In genomic region chr15:77396692-77397091, GRCh38 we compare ENCODE assay signal across 17 cellular contexts. TPM values are rescaled to one million over a fixed set of nuclear protein-coding genes. Genes with fewer than 3 reads are reported as not detected.
DNase-seq lines count a peak whose midpoint lies in the region; ATAC-seq, FAIRE-seq and TF ChIP-seq lines count a peak whose summit lies in the region.
"Had no signal": no experiment of that assay in that cellular context is flagged by ENCODE, and none has a peak within 500 bp of the region (broad histone marks: within the 10 kb centered on the region; RNA-seq: fewer than 3 reads in every experiment).

No MANE protein-coding gene starts in this region.

- TF ChIP-seq CTCF in liver (IDR thresholded peaks at IDR 0.05; ENCODE audit: low read depth, low read length, missing input control) (no peak), HepG2 (CRISPR knock-in tag; IDR thresholded peaks at IDR 0.05) (no peak), HEK293 (tag by site-specific recombination; IDR thresholded peaks at IDR 0.05) (no peak), Panc1 (IDR thresholded peaks at IDR 0.05) (no peak)

- DNase-seq in HepG2 (ENCODE audit: low spot score) (no peak), Panc1 (ENCODE audit: low read depth, low spot score) (no peak), DMS79 (lab: John Stamatoyannopoulos, UW) (no peak)
- DNase-seq: 8988T; C1 segment of cervical spinal cord; Calu3; CD4-positive, alpha-beta memory T cell; COR-L47; DMS53; DND-41; GOT3 had no signal

- in situ Hi-C loops in HepG2 (cut with HindIII; ENCODE audit: extremely low pct_ligation_motif_present, low pct_unique_long_range_greater_than_20kb) (no loop called here), Panc1 (cut with HindIII; ENCODE audit: low pct_unique_long_range_greater_than_20kb, low sequenced_read_pairs) (no loop called here)

- no peak overlapping the region for H3K9ac ChIP-seq in liver (ENCODE audit: low read depth in 1 of 2, low read length in 2 of 2)
- H3K9ac ChIP-seq in HepG2 (ENCODE audit: insufficient read depth, low read depth, low read length): no peak overlapping the region

- 98% methylated on average over 1 of the region's 1 CpG for WGBS in liver
- 97% methylated on average over 1 of the region's 1 CpG for WGBS in HepG2 (ENCODE audit: low lambda C conversion rate)

- FAIRE-seq in HepG2 (lab: Jason Lieb, UNC): no peak
- FAIRE-seq: GM12892, H54 had no signal

- no peak overlapping the region for H3K4me2 ChIP-seq in HepG2 (ENCODE audit: low read depth, low read length)

- H3K79me2 ChIP-seq in HepG2 (ENCODE audit: insufficient read depth, low read length): peaks cover 37% of the 10 kb centered on the region

- BruUV-seq in HepG2 (replicated peaks; lab: Mats Ljungman, UMichigan) (no TSS peak), Panc1 (replicated peaks; lab: Mats Ljungman, UMichigan) (TSS peak; percentile 11)

- no peak overlapping the region for H2AFZ ChIP-seq in HepG2 (ENCODE audit: low read length)

- H4K20me1 ChIP-seq in HepG2 (ENCODE audit: insufficient read depth, low read length): 0 out of 2 replicates have a peak, but pooled peaks cover 4% of the 10 kb centered on the region

- intact Hi-C loops in HepG2 (cut with micrococcal nuclease; ENCODE audit: unreplicated experiment) (no loop called here), Panc1 (cut with micrococcal nuclease; ENCODE audit: unreplicated experiment) (no loop called here)

- TF ChIP-seq EP300 in HepG2 (IDR thresholded peaks at IDR 0.05; ENCODE audit: low read depth in 2 of 2, low read length in 2 of 2) (no peak), HepG2 (CRISPR knock-in tag; IDR thresholded peaks at IDR 0.05; ENCODE audit: borderline replicate concordance) (no peak)

- H3K36me3 ChIP-seq in liver (ENCODE audit: control insufficient read depth in 4 of 4, insufficient read depth in 3 of 4, low read depth in 1 of 4, low read length in 3 of 4) (no peaks in the 10 kb centered on the region), HepG2 (replicated peaks in 1 of 2; ENCODE audit: control insufficient read depth in 1 of 2, insufficient read depth in 2 of 2, low read length in 2 of 2) (peaks cover 0 to 4% of the 10 kb centered on the region in 2 experiments; a peak in 1 of 5 replicates), HEK293 (ENCODE audit: control insufficient read depth in 2 of 2, insufficient read depth in 1 of 2, low read length in 2 of 2) (no peaks in the 10 kb centered on the region), Panc1 (ENCODE audit: control insufficient read depth, insufficient read depth, low read length) (no peaks in the 10 kb centered on the region)

- H3K27ac ChIP-seq in liver (ENCODE audit: low read depth in 1 of 2, low read length in 2 of 2) (no peak overlapping the region), HepG2 (ENCODE audit: extremely low read length, insufficient read depth, low read length) (no peak overlapping the region), HEK293 (ENCODE audit: extremely low read depth, low read depth, low read length) (no peak overlapping the region), Panc1 (ENCODE audit: low read length) (no peak overlapping the region)

- no peak for TF ChIP-seq RAD21 in liver (IDR thresholded peaks at IDR 0.05)
- no peak for TF ChIP-seq RAD21 in HepG2 (CRISPR knock-in tag; IDR thresholded peaks at IDR 0.05)

- no peaks in the 10 kb centered on the region for H3K27me3 ChIP-seq in liver (ENCODE audit: control insufficient read depth in 4 of 4, insufficient read depth in 4 of 4, low read length in 3 of 4)
- no peaks in the 10 kb centered on the region for H3K27me3 ChIP-seq in HepG2 (ENCODE audit: control insufficient read depth in 1 of 2, insufficient read depth in 2 of 2, low read length in 2 of 2)
- no peaks in the 10 kb centered on the region for H3K27me3 ChIP-seq in Panc1 (ENCODE audit: control insufficient read depth, insufficient read depth, low read length)

- POLR2A ChIA-PET in HepG2 (lab: Yijun Ruan, JAX): no interaction called here
- POLR2A ChIA-PET in HEK293 (lab: Yijun Ruan, JAX): no interaction called here
- POLR2A ChIA-PET in Panc1 (lab: Charles Lee): no interaction called here

- no peak for TF ChIP-seq POLR2A in HepG2 (IDR thresholded peaks at IDR 0.05; ENCODE audit: insufficient read depth in 1 of 2, low read depth in 2 of 2, low read length in 2 of 2)

- ATAC-seq in HepG2: no peak
- no peak for ATAC-seq in Panc1
- ATAC-seq in GM21723 (IDR thresholded peaks at IDR 0.05; ENCODE audit: unreplicated experiment): no peak

- H3K4me1 ChIP-seq in liver (ENCODE audit: control insufficient read depth in 4 of 4, insufficient read depth in 4 of 4, low read length in 3 of 4): no peaks in the 10 kb centered on the region
- H3K4me1 ChIP-seq in HepG2 (ENCODE audit: insufficient read depth, low read length): no peaks in the 10 kb centered on the region
- H3K4me1 ChIP-seq in HEK293 (ENCODE audit: control insufficient read depth, insufficient read depth, low read length): no peaks in the 10 kb centered on the region
- H3K4me1 ChIP-seq in Panc1 (ENCODE audit: control insufficient read depth, insufficient read depth, low read length): no peaks in the 10 kb centered on the region
- H3K4me1 ChIP-seq: HAP-1 had no signal

- CTCF ChIA-PET in HepG2 (lab: Yijun Ruan, JAX; ENCODE audit: low intra/inter-chr PET ratio, low total read pairs): no interaction called here
- CTCF ChIA-PET in HEK293 (lab: Yijun Ruan, JAX): interaction anchor here (0.5 kb wide), 1 partner anchor 145 kb away, joined by 3 read pairs; no protein-coding TSS in a partner anchor
- CTCF ChIA-PET in Panc1 (lab: Charles Lee): no interaction called here

- H3K9me3 ChIP-seq in liver (ENCODE audit: control insufficient read depth in 4 of 4, low read length in 3 of 4) (peaks cover 0 to 6% (median 0%) of the 10 kb centered on the region in 4 donors), HepG2 (ENCODE audit: low read length) (peaks cover 32% of the 10 kb centered on the region), HEK293 (ENCODE audit: control insufficient read depth, insufficient read depth, low read depth, low read length) (no peaks in the 10 kb centered on the region), Panc1 (ENCODE audit: control insufficient read depth, insufficient read depth, low read depth, low read length) (peaks cover 28% of the 10 kb centered on the region; the same call in 1 of the 2 replicates)

- H3K4me3 ChIP-seq in liver (ENCODE audit: low read depth in 1 of 3, low read length in 3 of 3) (no peak overlapping the region), HepG2 (replicated peaks in 1 of 3; ENCODE audit: insufficient read depth in 1 of 3, low read depth in 2 of 3, low read length in 3 of 3) (no peak overlapping the region), HEK293 (ENCODE audit: low read depth, low read length) (no peak overlapping the region), Panc1 (ENCODE audit: low read depth in 2 of 2, low read length in 2 of 2) (no peak overlapping the region)
- H3K4me3 ChIP-seq: HAP-1 had no signal

RNA-seq across cellular contexts. Expression of gene PEAK1, which starts 23.2 kb away (rescaled TPM):
- total RNA-seq in liver: 10 to 100 TPM in 1 of 2 donors, 1 to 10 TPM in 1; 9.6 to 14.9 TPM
- polyA plus RNA-seq in liver: 1 to 10 TPM; 1.8 to 2.0 TPM
- 6.0 and 12.5 TPM in 2 replicates for total RNA-seq in HepG2 (2016; rRNA removed; fragmentation: Illumina TruSeq; extraction: Trizol)
- total RNA-seq in HepG2 (2016; cell fraction: cytosol; rRNA removed; fragmentation: Illumina TruSeq; extraction: Trizol; ENCODE audit: low read depth): 17.0 and 22.1 TPM in 2 replicates
- 6.4 and 9.4 TPM in 2 replicates for total RNA-seq in HepG2 (2016; cell fraction: insoluble cytoplasmic fraction; rRNA removed; fragmentation: Illumina TruSeq; extraction: Trizol)
- 10.5 and 10.6 TPM in 2 replicates for total RNA-seq in HepG2 (2016; cell fraction: membrane; rRNA removed; fragmentation: Illumina TruSeq; extraction: Trizol)
- 16.8 and 18.4 TPM in 2 replicates for total RNA-seq in HepG2 (2016; cell fraction: nucleus; rRNA removed; fragmentation: Illumina TruSeq; extraction: Trizol)
- 6.6 and 6.8 TPM in 2 replicates for polyA plus RNA-seq in HepG2 (2011; rRNA removed)
- polyA plus RNA-seq in HepG2 (2011; cell fraction: cytosol; rRNA removed): 3.1 and 3.9 TPM in 2 replicates
- polyA plus RNA-seq in HepG2 (2011; cell fraction: nucleus; rRNA removed): 8.4 and 11.3 TPM in 2 replicates
- 7.0 and 8.8 TPM in 2 replicates for polyA plus RNA-seq in HepG2 (2012)
- polyA plus RNA-seq in HepG2 (2016; cell fraction: cytosol; fragmentation: Illumina TruSeq; extraction: Trizol; ENCODE audit: low read depth): 0.48 and 0.61 TPM in 2 replicates
- polyA plus RNA-seq in HepG2 (2016; cell fraction: insoluble cytoplasmic fraction; fragmentation: Illumina TruSeq; extraction: Trizol; ENCODE audit: low read depth): 3.3 and 4.2 TPM in 2 replicates
- 0.41 and 0.84 TPM in 2 replicates for polyA plus RNA-seq in HepG2 (2016; cell fraction: membrane; fragmentation: Illumina TruSeq; extraction: Trizol; ENCODE audit: low read depth)
- polyA plus RNA-seq in HepG2 (2016; cell fraction: nucleus; fragmentation: Illumina TruSeq; extraction: Trizol; ENCODE audit: insufficient read depth, low read depth): 16.4 and 16.7 TPM in 2 replicates
- 13.7 and 19.8 TPM in 2 replicates for polyA minus RNA-seq in HepG2 (2011; rRNA and poly(A)+ RNA removed; ENCODE audit: low replicate concordance)
- polyA minus RNA-seq in HepG2 (2011; cell fraction: cytosol; rRNA and poly(A)+ RNA removed): 10.9 and 16.0 TPM in 2 replicates
- polyA minus RNA-seq in HepG2 (2011; cell fraction: nucleus; rRNA and poly(A)+ RNA removed): 35.5 and 39.5 TPM in 2 replicates
- 58.7 TPM for total RNA-seq in Panc1 (2021; ENCODE audit: unreplicated experiment)
- 19.9 TPM for polyA plus RNA-seq in Panc1 (2012; ENCODE audit: insufficient read length)

RNA-seq across cellular contexts. Expression of gene HMG20A, which starts 24.0 kb away (rescaled TPM):
- total RNA-seq in liver (10 to 100 TPM; 17.8 to 19.4 TPM), HepG2 (2016; rRNA removed; fragmentation: Illumina TruSeq; extraction: Trizol) (28.0 and 39.7 TPM in 2 replicates), Panc1 (2021; ENCODE audit: unreplicated experiment) (54.0 TPM)
- polyA plus RNA-seq in liver (1 to 10 TPM; 7.7 to 8.7 TPM), HepG2 (2011; rRNA removed) (27.4 and 35.2 TPM in 2 replicates)
- total RNA-seq in HepG2 (2016; cell fraction: cytosol; rRNA removed; fragmentation: Illumina TruSeq; extraction: Trizol; ENCODE audit: low read depth): 3.7 and 5.0 TPM in 2 replicates
- total RNA-seq in HepG2 (2016; cell fraction: insoluble cytoplasmic fraction; rRNA removed; fragmentation: Illumina TruSeq; extraction: Trizol): 28.9 and 36.4 TPM in 2 replicates
- total RNA-seq in HepG2 (2016; cell fraction: membrane; rRNA removed; fragmentation: Illumina TruSeq; extraction: Trizol): 10.3 and 10.6 TPM in 2 replicates
- 20.2 and 31.6 TPM in 2 replicates for total RNA-seq in HepG2 (2016; cell fraction: nucleus; rRNA removed; fragmentation: Illumina TruSeq; extraction: Trizol)
- polyA plus RNA-seq in HepG2 (2011; cell fraction: cytosol; rRNA removed): 21.0 and 23.7 TPM in 2 replicates
- polyA plus RNA-seq in HepG2 (2011; cell fraction: nucleus; rRNA removed): 23.0 and 26.1 TPM in 2 replicates
- 17.5 and 20.8 TPM in 2 replicates for polyA plus RNA-seq in HepG2 (2012)
- polyA plus RNA-seq in HepG2 (2016; cell fraction: cytosol; fragmentation: Illumina TruSeq; extraction: Trizol; ENCODE audit: low read depth): 1.5 and 1.9 TPM in 2 replicates
- 35.6 and 37.6 TPM in 2 replicates for polyA plus RNA-seq in HepG2 (2016; cell fraction: insoluble cytoplasmic fraction; fragmentation: Illumina TruSeq; extraction: Trizol; ENCODE audit: low read depth)
- 5.9 and 6.7 TPM in 2 replicates for polyA plus RNA-seq in HepG2 (2016; cell fraction: membrane; fragmentation: Illumina TruSeq; extraction: Trizol; ENCODE audit: low read depth)
- polyA plus RNA-seq in HepG2 (2016; cell fraction: nucleus; fragmentation: Illumina TruSeq; extraction: Trizol; ENCODE audit: insufficient read depth, low read depth): 29.4 and 36.9 TPM in 2 replicates
- 36.6 and 54.0 TPM in 2 replicates for polyA minus RNA-seq in HepG2 (2011; rRNA and poly(A)+ RNA removed; ENCODE audit: low replicate concordance)
- 36.0 and 37.3 TPM in 2 replicates for polyA minus RNA-seq in HepG2 (2011; cell fraction: cytosol; rRNA and poly(A)+ RNA removed)
- 38.5 and 47.0 TPM in 2 replicates for polyA minus RNA-seq in HepG2 (2011; cell fraction: nucleus; rRNA and poly(A)+ RNA removed)
- polyA plus RNA-seq in Panc1 (2012; ENCODE audit: insufficient read length): 36.4 TPM
